13 cellular contexts compared by ENCODE assay signal in genomic region chr4:87500107-87500462, GRCh38. TPM values are rescaled to one million over a fixed set of nuclear protein-coding genes. Genes with fewer than 3 reads are reported as not detected.
DNase-seq lines count a peak whose midpoint lies in the region; ATAC-seq, FAIRE-seq and TF ChIP-seq lines count a peak whose summit lies in the region.
"Had no signal": no experiment of that assay in that cellular context is flagged by ENCODE, and none has a peak within 500 bp of the region (broad histone marks: within the 10 kb centered on the region; RNA-seq: fewer than 3 reads in every experiment).

No MANE protein-coding gene starts in this region.

- H3K4me1 ChIP-seq in esophagus muscularis mucosa: peaks cover 46 to 83% (median 72%) of the 10 kb centered on the region in 4 donors
- no peaks in the 10 kb centered on the region for H3K4me1 ChIP-seq in PC-9 (replicated peaks; ENCODE audit: insufficient read depth)

- H3K36me3 ChIP-seq in esophagus muscularis mucosa (peaks cover 2 to 50% (median 38%) of the 10 kb centered on the region in 4 donors), PC-9 (ENCODE audit: low read depth) (no peaks in the 10 kb centered on the region)

- H2AFZ ChIP-seq in PC-9: no peak overlapping the region

- no TSS peak for BruUV-seq in PC-9 (replicated peaks; lab: Mats Ljungman, UMichigan)

- peak; percentile 18 for ATAC-seq in GM18520 (IDR thresholded peaks at IDR 0.05; ENCODE audit: unreplicated experiment)
- ATAC-seq in GM21360 (IDR thresholded peaks at IDR 0.05; ENCODE audit: unreplicated experiment): peak; percentile 51
- peak; percentile 43 for ATAC-seq in HG03045 (IDR thresholded peaks at IDR 0.05; ENCODE audit: unreplicated experiment)
- ATAC-seq: effector memory CD8-positive, alpha-beta T cell had no signal

- POLR2A ChIA-PET in PC-9 (lab: Charles Lee; ENCODE audit: unreplicated experiment): no interaction called here

- no peak for TF ChIP-seq POLR2A in esophagus muscularis mucosa (IDR thresholded peaks at IDR 0.05; ENCODE audit: low read depth)

- H4K20me1 ChIP-seq in PC-9 (ENCODE audit: insufficient read depth): no peaks in the 10 kb centered on the region

- no peak for TF ChIP-seq EP300 in esophagus muscularis mucosa (IDR thresholded peaks at IDR 0.05)

- H3K9me2 ChIP-seq in PC-9 (ENCODE audit: insufficient read depth): no peaks in the 10 kb centered on the region

- WGBS in esophagus muscularis mucosa: 31% methylated on average over 4 of the region's 4 CpGs

- H3K27ac ChIP-seq in esophagus muscularis mucosa (replicated peaks in 1 of 4): peak overlapping the region; percentile 54 to 78 (median 72)
- no peak overlapping the region for H3K27ac ChIP-seq in PC-9

- H3F3A ChIP-seq in PC-9 (ENCODE audit: insufficient read depth, low read depth): no peaks in the 10 kb centered on the region

- H3K4me3 ChIP-seq in esophagus muscularis mucosa: no peak overlapping the region
- H3K4me3 ChIP-seq in PC-9: no peak overlapping the region

- H3K9me3 ChIP-seq in esophagus muscularis mucosa (no peaks in the 10 kb centered on the region), PC-9 (ENCODE audit: insufficient read depth, low read depth) (no peaks in the 10 kb centered on the region)

- H3K4me2 ChIP-seq in PC-9: no peak overlapping the region

- H3K27me3 ChIP-seq in esophagus muscularis mucosa (no peaks in the 10 kb centered on the region), PC-9 (ENCODE audit: insufficient read depth, low read depth) (no peaks in the 10 kb centered on the region)

- CTCF ChIA-PET in PC-9 (lab: Charles Lee): interaction anchor here (0.6 kb wide), 1 partner anchor 230 kb away, joined by 4 read pairs; no protein-coding TSS in a partner anchor

- no peak for FAIRE-seq in RCC 7860 (lab: Jason Lieb, UNC)

- no peak for DNase-seq in esophagus muscularis mucosa (ENCODE audit: extremely low spot score)
- DNase-seq in RCC 7860 (ENCODE audit: low spot score): no peak
- no peak for DNase-seq in PC-9
- no peak for DNase-seq in NCI-H345 (lab: John Stamatoyannopoulos, UW)
- DNase-seq in dermis blood vessel endothelial cell: no peak
- DNase-seq: activated gamma-delta T cell treated with Interleukin-2 at 50 U/mL for 16 hours; effector memory CD8-positive, alpha-beta T cell; GOT3; stimulated activated CD4-positive, alpha-beta T cell treated with anti-CD3 and anti-CD28 coated beads, Interleukin-4, amount 100 ng/mL, for 1 hour had no signal

- intact Hi-C loops in esophagus muscularis mucosa (cut with DNase I) (no loop called here), PC-9 (cut with micrococcal nuclease; ENCODE audit: unreplicated experiment) (no loop called here)

- TF ChIP-seq CTCF in esophagus muscularis mucosa (IDR thresholded peaks at IDR 0.05) (no peak), PC-9 (conservative IDR thresholded peaks at IDR 0.05) (no peak)

- H3K79me2 ChIP-seq in PC-9 (ENCODE audit: low read depth): no peaks in the 10 kb centered on the region

RNA-seq across cellular contexts. Expression of gene SPARCL1, which starts 29.1 kb away (rescaled TPM):
- total RNA-seq in esophagus muscularis mucosa (1,000 to 10,000 TPM; 1,380 to 2,231 (median 1,856) TPM), PC-9 (2021) (not detected in 2 replicates), dermis blood vessel endothelial cell (158 and 779 TPM in 2 replicates)
- total RNA-seq: LHCN-M2 had no signal

Comparison
In these comparisons a context has a peak if more than half of its experiments do, and no peak if none do; other contexts are left out.
1. RNA of gene SPARCL1, which starts 29.1 kb away (total RNA-seq): 1,380 to 2,231 TPM in esophagus muscularis mucosa and 158 to 779 TPM in dermis blood vessel endothelial cell; not detected in PC-9; every median in the first group is over 100 times any median in the second.
2. Peak in every context shown above with its lines, with median percentiles within 50 percentile points of each other: ATAC-seq.